In the genomic region with DNA sequence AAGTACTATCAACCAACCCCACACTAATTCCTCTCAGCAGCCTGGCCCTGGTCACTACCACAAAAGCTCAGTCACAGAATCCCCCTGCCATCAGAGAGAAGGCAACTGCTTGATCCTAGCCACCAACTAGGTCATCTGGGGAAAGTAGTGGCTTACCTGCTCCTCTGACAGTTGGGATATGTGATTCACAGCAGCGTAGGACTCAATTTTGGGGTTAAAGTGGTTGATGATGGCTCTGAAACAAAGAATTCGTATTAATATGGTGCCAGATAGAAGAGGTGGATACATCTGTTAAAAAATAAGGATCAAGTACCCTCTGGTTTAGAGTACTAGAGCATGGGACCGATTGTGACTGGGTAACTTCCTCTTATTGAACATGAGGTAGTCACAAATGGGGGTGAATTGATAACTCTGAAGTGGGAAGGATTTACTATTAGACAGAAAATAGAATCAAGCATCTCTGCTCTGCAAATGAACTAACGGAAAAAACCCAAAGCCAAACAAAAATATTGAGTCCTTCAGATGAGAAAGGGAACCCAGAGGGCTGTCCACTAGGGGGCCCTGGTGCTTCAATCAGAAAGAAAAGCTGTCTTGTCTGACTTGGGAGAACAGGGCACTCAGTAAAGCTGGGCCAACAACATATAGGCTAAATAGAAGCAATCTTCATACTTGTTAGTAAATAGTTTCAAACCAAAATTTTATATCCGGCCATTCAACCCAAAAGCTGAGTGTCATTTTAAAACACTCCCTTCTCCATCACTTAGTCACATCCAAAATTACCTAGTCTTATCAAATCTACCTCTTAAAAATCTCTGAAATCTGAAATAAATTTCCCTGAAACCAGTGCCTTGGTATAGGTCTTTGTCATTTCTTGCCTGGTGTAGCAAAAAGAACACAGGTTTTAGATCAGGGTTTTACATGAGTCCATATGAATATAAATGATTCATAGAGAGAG, we compare ENCODE assay signal across 8 cellular contexts. TPM values are rescaled to one million over a fixed set of nuclear protein-coding genes. Genes with fewer than 3 reads are reported as not detected.
DNase-seq lines count a peak whose midpoint lies in the region; ATAC-seq and TF ChIP-seq lines count a peak whose summit lies in the region.

No MANE protein-coding gene starts in this region.

- H3K23me2 ChIP-seq in H9 (ENCODE audit: insufficient read length, low read depth, low read length, poor library complexity, severe bottlenecking), result no peaks in the 10 kb centered on the region

- H3K4me1 ChIP-seq in H9 (ENCODE audit: insufficient read depth, low read length), result no peaks in the 10 kb centered on the region
- H3K4me1 ChIP-seq in lower lobe of right lung, result no peaks in the 10 kb centered on the region

- H3K4ac ChIP-seq in H9 (ENCODE audit: low read depth, low read length), result no peak overlapping the region

- WGBS in H9 (ENCODE audit: extremely low coverage, insufficient read length, low lambda C conversion rate), result no CpG with 5 or more reads among the region's 5 CpGs

- no peak overlapping the region for H2BK5ac ChIP-seq in H9 (ENCODE audit: insufficient read length, low read length)

- H3K79me1 ChIP-seq in H9 (ENCODE audit: insufficient read depth, low read depth, low read length, poor library complexity, severe bottlenecking), result no peaks in the 10 kb centered on the region

- no peak overlapping the region for H3K23ac ChIP-seq in H9 (ENCODE audit: insufficient read length, low read depth, low read length)

- no peak overlapping the region for H4K5ac ChIP-seq in H9 (ENCODE audit: insufficient read length, low read depth, low read length)

- no peak overlapping the region for H2AFZ ChIP-seq in H9 (ENCODE audit: low read length)

- no peak overlapping the region; a peak in 1 of 7 replicates for H3K27ac Mint-ChIP-seq in H9
- no peak overlapping the region for H3K27ac Mint-ChIP-seq in activated CD4-positive, alpha-beta T cell treated with anti-CD3 and anti-CD28 coated beads, Interleukin-2, amount 10 ng/mL, durations not matched to agents 24 days and 14 days

- no peaks in the 10 kb centered on the region for H4K20me1 ChIP-seq in H9 (ENCODE audit: control insufficient read depth, insufficient read depth, insufficient read length)

- H3K18ac ChIP-seq in H9 (ENCODE audit: insufficient read length, low read depth, low read length), result no peak overlapping the region

- DNase-seq in DMS 273 (lab: John Stamatoyannopoulos, UW; ENCODE audit: unreplicated experiment), result peak; percentile 78
- DNase-seq in H9, result peak; percentile 80
- peak; percentile 61 for DNase-seq in NCI-H226
- DNase-seq in activated CD4-positive, alpha-beta T cell treated with anti-CD3 and anti-CD28 coated beads, Interleukin-2, amount 10 ng/mL, durations not matched to agents 24 days and 14 days, result peak; percentile 92
- peak; percentile 79 for DNase-seq in dedifferentiated amniotic fluid mesenchymal stem cell (ENCODE audit: extremely low spot score)
- peak; percentile 70 for DNase-seq in lower lobe of right lung
- peak; percentile 42 for DNase-seq in stimulated activated CD8-positive, alpha-beta memory T cell treated with anti-CD3 and anti-CD28 coated beads, Interleukin-12 subunit alpha, Interleukin-12 subunit beta, amount 100 ng/mL, for 24 hours (ENCODE audit: extremely low read depth)

- ATAC-seq in lower lobe of right lung (peak; percentile 76 to 77), GM21526 (IDR thresholded peaks at IDR 0.05; ENCODE audit: low FRiP score, unreplicated experiment) (no peak)

- H3K4me3 Mint-ChIP-seq in H9, result no peak overlapping the region
- no peak overlapping the region for H3K4me3 Mint-ChIP-seq in activated CD4-positive, alpha-beta T cell treated with anti-CD3 and anti-CD28 coated beads, Interleukin-2, amount 10 ng/mL, durations not matched to agents 24 days and 14 days

- peaks cover 0 to 1% (median 0%) of the 10 kb centered on the region in 3 experiments; a peak in 2 of 7 replicates for H3K36me3 Mint-ChIP-seq in H9 (ENCODE audit: insufficient read depth in 1 of 3, low read depth in 3 of 3)
- H3K36me3 Mint-ChIP-seq in activated CD4-positive, alpha-beta T cell treated with anti-CD3 and anti-CD28 coated beads, Interleukin-2, amount 10 ng/mL, durations not matched to agents 24 days and 14 days (ENCODE audit: low read depth), result peaks cover 2% of the 10 kb centered on the region

- no peak overlapping the region for H3K4me3 ChIP-seq in lower lobe of right lung

- peaks cover 26% of the 10 kb centered on the region for H3K36me3 ChIP-seq in lower lobe of right lung

- H3K56ac ChIP-seq in H9 (ENCODE audit: insufficient read length, low read depth, low read length), result no peak overlapping the region

- H4K8ac ChIP-seq in H9 (replicated peaks; ENCODE audit: insufficient read length, low read depth, low read length), result no peak overlapping the region

- TF ChIP-seq CTCF in H9 (conservative IDR thresholded peaks at IDR 0.05) (peak; percentile 97), lower lobe of right lung (IDR thresholded peaks at IDR 0.05) (peak; percentile 76)

- H3K27me3 ChIP-seq in H9 (ENCODE audit: insufficient read depth, low read length), result no peaks in the 10 kb centered on the region
- no peaks in the 10 kb centered on the region for H3K27me3 ChIP-seq in lower lobe of right lung (ENCODE audit: low read depth)

- no peak overlapping the region for H2BK12ac ChIP-seq in H9 (ENCODE audit: insufficient read length, low read depth, low read length)

- no peak overlapping the region for H3T11ph ChIP-seq in H9 (ENCODE audit: low read length)

- no peak overlapping the region for H2BK120ac ChIP-seq in H9 (ENCODE audit: low read depth, low read length, poor library complexity, severe bottlenecking)

- no peak overlapping the region for H3K14ac ChIP-seq in H9 (ENCODE audit: insufficient read depth, low read length)

- H3K4me2 ChIP-seq in H9 (ENCODE audit: insufficient read depth, insufficient read length, low read length), result no peak overlapping the region

- no peak overlapping the region for H2BK20ac ChIP-seq in H9 (ENCODE audit: low read depth, low read length, poor library complexity, severe bottlenecking)

- no peak overlapping the region for H4K91ac ChIP-seq in H9 (ENCODE audit: insufficient read length, low read depth, low read length)

- no peaks in the 10 kb centered on the region for H3K79me2 ChIP-seq in H9 (ENCODE audit: insufficient read depth, low read length)

- H2BK15ac ChIP-seq in H9 (ENCODE audit: low read depth, low read length), result no peak overlapping the region

- H3K27me3 Mint-ChIP-seq in H9 (ENCODE audit: low read depth), result no peaks in the 10 kb centered on the region
- no peaks in the 10 kb centered on the region for H3K27me3 Mint-ChIP-seq in activated CD4-positive, alpha-beta T cell treated with anti-CD3 and anti-CD28 coated beads, Interleukin-2, amount 10 ng/mL, durations not matched to agents 24 days and 14 days

- H3K9ac ChIP-seq in H9 (ENCODE audit: extremely low read depth, insufficient read length, low read length), result no peak overlapping the region

- H3K9me3 ChIP-seq in H9 (ENCODE audit: control insufficient read depth, low read depth, low read length) (no peaks in the 10 kb centered on the region), lower lobe of right lung (no peaks in the 10 kb centered on the region)

- H3K27ac ChIP-seq in H9 (ENCODE audit: insufficient read length, low read depth, low read length) (no peak overlapping the region), lower lobe of right lung (no peak overlapping the region)

- 0 out of 4 replicates have a peak, but pooled peaks cover 0 to 2% of the 10 kb centered on the region in 2 experiments for H3K4me1 Mint-ChIP-seq in H9
- no peaks in the 10 kb centered on the region for H3K4me1 Mint-ChIP-seq in activated CD4-positive, alpha-beta T cell treated with anti-CD3 and anti-CD28 coated beads, Interleukin-2, amount 10 ng/mL, durations not matched to agents 24 days and 14 days

- H2AK5ac ChIP-seq in H9 (ENCODE audit: insufficient read length, low read length), result no peak overlapping the region

- intact Hi-C loops in activated CD4-positive, alpha-beta T cell treated with anti-CD3 and anti-CD28 coated beads, Interleukin-2, amount 10 ng/mL, durations not matched to agents 24 days and 14 days (cut with micrococcal nuclease), result loop anchor here (1.0 kb wide), 3 partner anchors 49 to 184 kb away; no protein-coding TSS in a partner anchor
- intact Hi-C loops in lower lobe of right lung (cut with DNase I), result no loop called here

- H3K9me3 Mint-ChIP-seq in H9, result no peaks in the 10 kb centered on the region
- H3K9me3 Mint-ChIP-seq in activated CD4-positive, alpha-beta T cell treated with anti-CD3 and anti-CD28 coated beads, Interleukin-2, amount 10 ng/mL, durations not matched to agents 24 days and 14 days, result no peaks in the 10 kb centered on the region

RNA-seq across cellular contexts. Expression of a gene that starts 45.9 kb away (rescaled TPM):
- total RNA-seq in H9 (2021) (2.6 and 3.0 TPM in 2 replicates), lower lobe of right lung (3.7 TPM)
- 2.3 and 3.5 TPM in 2 replicates for total RNA-seq in activated CD4-positive, alpha-beta T cell treated with anti-CD3 and anti-CD28 coated beads, Interleukin-2, amount 10 ng/mL, durations not matched to agents 24 days and 14 days

Comparison
In these comparisons a context has a peak if more than half of its experiments do, and no peak if none do; other contexts are left out.
1. DNase-seq: peak in every context shown above with its lines; median percentile 92 in activated CD4-positive, alpha-beta T cell treated with anti-CD3 and anti-CD28 coated beads, Interleukin-2, amount 10 ng/mL, durations not matched to agents 24 days and 14 days; 80 in H9; 79 in dedifferentiated amniotic fluid mesenchymal stem cell; 78 in DMS 273; 70 in lower lobe of right lung; 61 in NCI-H226; 42 in stimulated activated CD8-positive, alpha-beta memory T cell treated with anti-CD3 and anti-CD28 coated beads, Interleukin-12 subunit alpha, Interleukin-12 subunit beta, amount 100 ng/mL, for 24 hours.